ENCODE assay signal across 19 cellular contexts in the genomic region with DNA sequence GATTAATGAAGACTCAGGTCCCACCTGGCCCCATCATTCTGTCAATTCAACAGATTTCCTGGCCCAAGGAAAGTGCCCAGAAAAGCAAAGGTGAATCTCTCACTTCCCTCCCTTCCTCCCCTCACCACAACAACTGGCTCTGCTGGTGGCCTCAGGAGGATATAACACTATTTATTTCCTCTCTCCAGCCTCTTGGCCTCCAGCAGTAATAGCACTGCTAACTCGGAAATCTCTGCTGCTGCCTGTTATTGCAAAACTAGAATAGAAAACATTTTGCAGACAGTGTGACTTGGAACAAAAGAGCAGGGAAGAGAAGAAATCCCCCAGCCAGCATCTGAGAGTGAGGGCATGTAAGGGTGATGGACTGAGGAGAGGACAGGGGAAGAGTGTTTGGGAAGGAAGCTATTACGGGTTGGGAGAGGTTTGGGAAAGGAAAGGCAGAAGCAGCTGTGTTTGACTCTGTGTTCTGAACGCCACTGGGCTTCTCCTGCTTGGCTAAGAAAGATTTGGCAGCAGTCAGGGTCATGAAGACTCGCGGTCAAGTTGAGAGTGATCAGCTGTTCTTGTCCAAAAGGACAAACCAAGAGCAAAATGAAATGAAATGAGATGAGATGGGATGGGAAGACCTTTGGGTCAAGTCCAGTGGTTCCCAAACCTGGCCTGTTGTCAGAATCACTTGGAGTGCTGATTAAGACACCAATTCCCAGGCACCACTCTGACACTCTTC.
A peak's percentile ranks its signal among the peaks of the same experiment; 100 is the strongest.
DNase-seq lines count a peak whose midpoint lies in the region; ATAC-seq and TF ChIP-seq lines count a peak whose summit lies in the region.
"Had no signal": no experiment of that assay in that cellular context is flagged by ENCODE, and none has a peak within 500 bp of the region (broad histone marks: within the 10 kb centered on the region; RNA-seq: fewer than 3 reads in every experiment).

No MANE protein-coding gene starts in this region.

- H3K9ac ChIP-seq in IMR-90 (ENCODE audit: low read depth, low read length): no peak overlapping the region
- H3K9ac ChIP-seq in fibroblast of lung (ENCODE audit: insufficient read depth, low read length): no peak overlapping the region

- H3K4me2 ChIP-seq in IMR-90 (ENCODE audit: low read depth, low read length) (peak overlapping the region; percentile 2; the same call in 1 of the 2 replicates), fibroblast of lung (ENCODE audit: extremely low read depth, insufficient read depth, low read length) (no peak overlapping the region)

- H3K27me3 ChIP-seq in IMR-90 (ENCODE audit: control insufficient read depth, insufficient read depth, low read length): peaks cover 3% of the 10 kb centered on the region
- peaks cover 3% of the 10 kb centered on the region for H3K27me3 ChIP-seq in fibroblast of lung (ENCODE audit: control insufficient read depth, insufficient read depth, low read length)
- H3K27me3 ChIP-seq in left lung: no peaks in the 10 kb centered on the region
- no peaks in the 10 kb centered on the region for H3K27me3 ChIP-seq in gastrocnemius medialis

- POLR2A ChIA-PET in IMR-90 (lab: Charles Lee; ENCODE audit: unreplicated experiment): no interaction called here

- intact Hi-C loops in IMR-90 (cut with micrococcal nuclease): no loop called here
- intact Hi-C loops in left lung (cut with DNase I): no loop called here
- intact Hi-C loops in gastrocnemius medialis (cut with DNase I; ENCODE audit: low total_unique reads): loop anchor here (1.0 kb wide), 1 partner anchor 9 kb away; no protein-coding TSS in a partner anchor

- H3K14ac ChIP-seq in IMR-90 (replicated peaks; ENCODE audit: low read depth, low read length): no peak overlapping the region

- no peak for TF ChIP-seq RAD21 in IMR-90 (IDR thresholded peaks at IDR 0.05; ENCODE audit: low read length)

- no peak overlapping the region for H2AK5ac ChIP-seq in IMR-90 (ENCODE audit: low read depth, low read length)

- in situ Hi-C loops in IMR-90 (cut with MboI; ENCODE audit: low sequenced_read_pairs) (no loop called here), gastrocnemius medialis (cut with MboI; ENCODE audit: low sequenced_read_pairs in 4 of 4) (no loop called here)

- H3K4me1 ChIP-seq in IMR-90 (ENCODE audit: control insufficient read depth, insufficient read depth, low read length): no peaks in the 10 kb centered on the region; the same call in 1 of the 2 replicates
- H3K4me1 ChIP-seq in fibroblast of lung (ENCODE audit: control insufficient read depth, extremely low read depth, insufficient read depth, low read length): no peaks in the 10 kb centered on the region
- H3K4me1 ChIP-seq in left lung: peaks cover 0 to 3% of the 10 kb centered on the region in 2 donors
- H3K4me1 ChIP-seq in gastrocnemius medialis: peaks cover 3 to 7% of the 10 kb centered on the region in 2 donors

- H2AK9ac ChIP-seq in IMR-90 (replicated peaks; ENCODE audit: low read depth, low read length, poor library complexity): no peak overlapping the region

- no peak overlapping the region for H2BK15ac ChIP-seq in IMR-90 (ENCODE audit: low read depth, low read length)

- H2BK5ac ChIP-seq in IMR-90 (ENCODE audit: low read depth, low read length, poor library complexity, severe bottlenecking): no peak overlapping the region

- H3K4ac ChIP-seq in IMR-90 (ENCODE audit: low read depth, low read length): no peak overlapping the region

- BruUV-seq in IMR-90 (replicated peaks; lab: Mats Ljungman, UMichigan): no TSS peak

- H2BK120ac ChIP-seq in IMR-90 (ENCODE audit: low read depth, low read length): no peak overlapping the region

- H4K8ac ChIP-seq in IMR-90 (ENCODE audit: low read depth in 2 of 2, low read length in 2 of 2): no peak overlapping the region

- TF ChIP-seq POLR2A in IMR-90 (IDR thresholded peaks at IDR 0.05; ENCODE audit: low read depth, low read length) (no peak), gastrocnemius medialis (IDR thresholded peaks at IDR 0.05) (no peak)

- H3K9me3 ChIP-seq in IMR-90 (ENCODE audit: control insufficient read depth, insufficient read depth, low read length): no peaks in the 10 kb centered on the region
- no peaks in the 10 kb centered on the region for H3K9me3 ChIP-seq in fibroblast of lung (ENCODE audit: control insufficient read depth, insufficient read depth, low read depth, low read length)
- H3K9me3 ChIP-seq in left lung: peaks cover 0 to 2% of the 10 kb centered on the region in 2 donors
- no peaks in the 10 kb centered on the region for H3K9me3 ChIP-seq in gastrocnemius medialis

- no peak overlapping the region for H3K18ac ChIP-seq in IMR-90 (ENCODE audit: low read depth, low read length)

- H2AFZ ChIP-seq in IMR-90 (replicated peaks; ENCODE audit: low read length, poor library complexity): no peak overlapping the region
- H2AFZ ChIP-seq in fibroblast of lung (ENCODE audit: low read length): peak overlapping the region; percentile 17

- H4K20me1 ChIP-seq in IMR-90 (ENCODE audit: insufficient read depth, low read length) (no peaks in the 10 kb centered on the region), fibroblast of lung (ENCODE audit: control insufficient read depth, extremely low read depth, insufficient read depth, low read length) (no peaks in the 10 kb centered on the region)

- no peak for DNase-seq in IMR-90
- peak in 1 of 2 donors; percentile 54 for DNase-seq in fibroblast of lung (ENCODE audit: low read depth in 2 of 2)
- DNase-seq in left lung: no peak
- DNase-seq in gastrocnemius medialis: peak; percentile 20 to 26
- DNase-seq in substantia nigra (lab: John Stamatoyannopoulos, UW): no peak
- no peak for DNase-seq in effector CD8-positive, alpha-beta T cell (lab: John Stamatoyannopoulos, UW)
- DNase-seq in KG1 (lab: John Stamatoyannopoulos, UW): no peak
- DNase-seq in DMS153 treated with DMSO at 0.1 percent for 48 hours (lab: John Stamatoyannopoulos, UW; ENCODE audit: unreplicated experiment): no peak
- DNase-seq: activated CD4-positive, alpha-beta T cell treated with anti-CD3 and anti-CD28 coated beads for 36 hours; activated gamma-delta T cell; anterior cingulate cortex; CD4-positive, alpha-beta memory T cell; DMS79 treated with DMSO at 0.1 percent for 48 hours; mammary epithelial cell; NCI-H187; NCI-H446; stimulated activated naive CD8-positive, alpha-beta T cell treated with anti-CD3 and anti-CD28 coated beads, Interleukin-15, Interleukin-2, amounts not matched to agents 100 U/mL and 50 U/mL, for 24 hours had no signal

- no peaks in the 10 kb centered on the region for H3K9me1 ChIP-seq in IMR-90 (ENCODE audit: insufficient read depth, low read length)

- no peak overlapping the region for H2BK20ac ChIP-seq in IMR-90 (ENCODE audit: low read depth, low read length)

- no peak overlapping the region for H3K23ac ChIP-seq in IMR-90 (ENCODE audit: low read depth, low read length)

- H3K36me3 ChIP-seq in IMR-90 (ENCODE audit: control insufficient read depth, insufficient read depth, low read length) (no peaks in the 10 kb centered on the region), fibroblast of lung (ENCODE audit: control insufficient read depth, insufficient read depth, low read length) (no peaks in the 10 kb centered on the region), left lung (no peaks in the 10 kb centered on the region), gastrocnemius medialis (no peaks in the 10 kb centered on the region)

- no peak overlapping the region; the same call in 1 of the 2 replicates for H3K27ac ChIP-seq in IMR-90 (ENCODE audit: insufficient read depth, low read length)
- no peak overlapping the region for H3K27ac ChIP-seq in fibroblast of lung (ENCODE audit: insufficient read depth, low read length)
- H3K27ac ChIP-seq in left lung: no peak overlapping the region
- H3K27ac ChIP-seq in gastrocnemius medialis: peak overlapping the region; percentile 25 to 48 (median 44)
- no peak overlapping the region for H3K27ac ChIP-seq in substantia nigra (ENCODE audit: low read depth, low read length, poor library complexity, severe bottlenecking)
- H3K27ac ChIP-seq: RWPE1 had no signal

- H3K56ac ChIP-seq in IMR-90 (ENCODE audit: extremely low read depth, insufficient read depth, low read length): no peak overlapping the region

- dilution Hi-C loops in IMR-90 (cut with HindIII; ENCODE audit: low sequenced_read_pairs, unreplicated experiment): no loop called here

- no peak overlapping the region for H4K5ac ChIP-seq in IMR-90 (ENCODE audit: low read depth, low read length)

- ATAC-seq in IMR-90 (ENCODE audit: low read depth) (no peak), left lung (peak; percentile 44), gastrocnemius medialis (peak; percentile 55 to 72)
- ATAC-seq: activated CD4-positive, alpha-beta T cell treated with anti-CD3 and anti-CD28 coated beads for 36 hours; natural killer cell treated with Interleukin-12 subunit alpha and Interleukin-12 subunit beta and Interleukin-15 and Interleukin-18, amount 100 ng/mL, for 72 hours; stimulated activated naive CD8-positive, alpha-beta T cell treated with anti-CD3 and anti-CD28 coated beads, Interleukin-15, Interleukin-2, amounts not matched to agents 100 U/mL and 50 U/mL, for 24 hours had no signal

- no peaks in the 10 kb centered on the region for H3K79me1 ChIP-seq in IMR-90 (ENCODE audit: low read depth in 1 of 2, low read length in 2 of 2)

- TF ChIP-seq CTCF in IMR-90 (conservative IDR thresholded peaks at IDR 0.05; ENCODE audit: low read depth, low read length): no peak
- no peak for TF ChIP-seq CTCF in fibroblast of lung (conservative IDR thresholded peaks at IDR 0.05 in 1 of 2, IDR thresholded peaks at IDR 0.05 in 1 of 2; ENCODE audit: low read depth in 1 of 2, low read length in 2 of 2)
- no peak for TF ChIP-seq CTCF in left lung (IDR thresholded peaks at IDR 0.05)
- TF ChIP-seq CTCF in gastrocnemius medialis (IDR thresholded peaks at IDR 0.05 in 4 of 5, conservative IDR thresholded peaks at IDR 0.05 in 1 of 5): no peak

- H4K91ac ChIP-seq in IMR-90 (ENCODE audit: insufficient read depth, low read depth, low read length): no peak overlapping the region

- 29% methylated on average over 1 of the region's 5 CpGs; no CpG with 5 or more reads in 1 of the 2 experiments for WGBS in IMR-90 (ENCODE audit: extremely low coverage in 2 of 2, insufficient read length in 1 of 2), 2 experiments

- no peak overlapping the region for H3K4me3 ChIP-seq in IMR-90 (ENCODE audit: insufficient read depth, low read depth, low read length)
- no peak overlapping the region for H3K4me3 ChIP-seq in fibroblast of lung (replicated peaks in 1 of 4; ENCODE audit: control extremely low read depth in 1 of 4, insufficient read depth in 1 of 4, low read depth in 3 of 4, low read length in 4 of 4)
- H3K4me3 ChIP-seq in left lung: no peak overlapping the region
- H3K4me3 ChIP-seq in gastrocnemius medialis: no peak overlapping the region

- CTCF ChIA-PET in IMR-90 (lab: Yijun Ruan, JAX): interaction anchor here (1.1 kb wide), 1 partner anchor 15 kb away, joined by 3 read pairs; no protein-coding TSS in a partner anchor

- no peaks in the 10 kb centered on the region for H3K79me2 ChIP-seq in fibroblast of lung (ENCODE audit: control insufficient read depth, insufficient read depth, low read length)

TF ChIP-seq in IMR-90, 13 proteins besides CTCF, POLR2A, EP300 and RAD21 (continues in another document):
- TF ChIP-seq MAFK (IDR thresholded peaks at IDR 0.05; ENCODE audit: low read depth, low read length): no peak
- TF ChIP-seq SMC3 (IDR thresholded peaks at IDR 0.05; ENCODE audit: low read depth, low read length): no peak

Comparison
In these comparisons a context has a peak if more than half of its experiments do, and no peak if none do; other contexts are left out.
1. DNase-seq: peak in gastrocnemius medialis (2 of 2); none in IMR-90 (single experiment), left lung (0 of 2), substantia nigra (0 of 49), effector CD8-positive, alpha-beta T cell (single experiment), KG1 (single experiment) and DMS153 treated with DMSO at 0.1 percent for 48 hours (single experiment).
2. H3K27ac ChIP-seq: peak in gastrocnemius medialis (4 of 4); none in IMR-90 (single experiment), fibroblast of lung (single experiment), left lung (0 of 2) and substantia nigra (single experiment).